In genomic region chr2:47782557-47783490, GRCh38 we compare ENCODE assay signal across 1 cellular context.
TF ChIP-seq lines count a peak whose summit lies in the region.

MSH6 (plus strand) TSS chr2:47783145; CDS start chr2:47783234, 89 bp downstream.

TF ChIP-seq in GM12878, 131 proteins besides CTCF, POLR2A, EP300 and RAD21 (continued from another document and continues in another):
- TF ChIP-seq NKRF (conservative IDR thresholded peaks at IDR 0.05): peak; percentile 81
- TF ChIP-seq EED (IDR thresholded peaks at IDR 0.05; ENCODE audit: low read depth): peak; percentile 36; the same call in 1 of the 2 replicates
- no peak for TF ChIP-seq CEBPB (IDR thresholded peaks at IDR 0.05; ENCODE audit: borderline replicate concordance in 1 of 2, low read depth in 2 of 2, low read length in 2 of 2)
- 0 out of 2 replicates have a peak, but pooled peaks have one; percentile 8 for TF ChIP-seq IRF3 (IDR thresholded peaks at IDR 0.05)
- TF ChIP-seq FOXM1 (IDR thresholded peaks at IDR 0.05; ENCODE audit: low read depth, low read length): no peak
- no peak for TF ChIP-seq MTA2 (IDR thresholded peaks at IDR 0.05; ENCODE audit: low read depth)
- no peak for TF ChIP-seq REST (IDR thresholded peaks at IDR 0.05; ENCODE audit: low read depth, low read length)
- TF ChIP-seq YBX1 (IDR thresholded peaks at IDR 0.05): no peak
- no peak; the same call in 1 of the 2 replicates for TF ChIP-seq MXI1 (IDR thresholded peaks at IDR 0.05; ENCODE audit: low read depth, low read length)
- TF ChIP-seq ZNF687 (IDR thresholded peaks at IDR 0.05): peak; percentile 70
- no peak for TF ChIP-seq TCF3 (IDR thresholded peaks at IDR 0.05; ENCODE audit: borderline replicate concordance, insufficient read depth, low read depth, low read length)
- no peak for TF ChIP-seq CHD1 (IDR thresholded peaks at IDR 0.05; ENCODE audit: low read depth, low read length)
- no peak for TF ChIP-seq HDGF (IDR thresholded peaks at IDR 0.05)
- no peak for TF ChIP-seq RELA (IDR thresholded peaks at IDR 0.05; ENCODE audit: borderline replicate concordance, partially characterized antibody)
- TF ChIP-seq WRNIP1 (IDR thresholded peaks at IDR 0.05; ENCODE audit: borderline replicate concordance, low read depth, low read length): no peak
- TF ChIP-seq SMARCA5 (IDR thresholded peaks at IDR 0.05): peak; percentile 24; the same call in 1 of the 2 replicates
- no peak for TF ChIP-seq KAT2A (conservative IDR thresholded peaks at IDR 0.05; ENCODE audit: control insufficient read depth, low read depth, low read length)
- TF ChIP-seq ELK1 (IDR thresholded peaks at IDR 0.05; ENCODE audit: low read depth, low read length): no peak
- TF ChIP-seq NFXL1 (IDR thresholded peaks at IDR 0.05; ENCODE audit: borderline replicate concordance): no peak
- peak; percentile 17; the same call in 1 of the 2 replicates for TF ChIP-seq TCF12 (IDR thresholded peaks at IDR 0.05; ENCODE audit: low read depth, low read length)
- TF ChIP-seq, protein P1, sequence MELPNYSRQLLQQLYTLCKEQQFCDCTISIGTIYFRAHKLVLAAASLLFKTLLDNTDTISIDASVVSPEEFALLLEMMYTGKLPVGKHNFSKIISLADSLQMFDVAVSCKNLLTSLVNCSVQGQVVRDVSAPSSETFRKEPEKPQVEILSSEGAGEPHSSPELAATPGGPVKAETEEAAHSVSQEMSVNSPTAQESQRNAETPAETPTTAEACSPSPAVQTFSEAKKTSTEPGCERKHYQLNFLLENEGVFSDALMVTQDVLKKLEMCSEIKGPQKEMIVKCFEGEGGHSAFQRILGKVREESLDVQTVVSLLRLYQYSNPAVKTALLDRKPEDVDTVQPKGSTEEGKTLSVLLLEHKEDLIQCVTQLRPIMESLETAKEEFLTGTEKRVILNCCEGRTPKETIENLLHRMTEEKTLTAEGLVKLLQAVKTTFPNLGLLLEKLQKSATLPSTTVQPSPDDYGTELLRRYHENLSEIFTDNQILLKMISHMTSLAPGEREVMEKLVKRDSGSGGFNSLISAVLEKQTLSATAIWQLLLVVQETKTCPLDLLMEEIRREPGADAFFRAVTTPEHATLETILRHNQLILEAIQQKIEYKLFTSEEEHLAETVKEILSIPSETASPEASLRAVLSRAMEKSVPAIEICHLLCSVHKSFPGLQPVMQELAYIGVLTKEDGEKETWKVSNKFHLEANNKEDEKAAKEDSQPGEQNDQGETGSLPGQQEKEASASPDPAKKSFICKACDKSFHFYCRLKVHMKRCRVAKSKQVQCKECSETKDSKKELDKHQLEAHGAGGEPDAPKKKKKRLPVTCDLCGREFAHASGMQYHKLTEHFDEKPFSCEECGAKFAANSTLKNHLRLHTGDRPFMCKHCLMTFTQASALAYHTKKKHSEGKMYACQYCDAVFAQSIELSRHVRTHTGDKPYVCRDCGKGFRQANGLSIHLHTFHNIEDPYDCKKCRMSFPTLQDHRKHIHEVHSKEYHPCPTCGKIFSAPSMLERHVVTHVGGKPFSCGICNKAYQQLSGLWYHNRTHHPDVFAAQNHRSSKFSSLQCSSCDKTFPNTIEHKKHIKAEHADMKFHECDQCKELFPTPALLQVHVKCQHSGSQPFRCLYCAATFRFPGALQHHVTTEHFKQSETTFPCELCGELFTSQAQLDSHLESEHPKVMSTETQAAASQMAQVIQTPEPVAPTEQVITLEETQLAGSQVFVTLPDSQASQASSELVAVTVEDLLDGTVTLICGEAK (IDR thresholded peaks at IDR 0.05; ENCODE audit: borderline replicate concordance): no peak
- no peak for TF ChIP-seq ZNF622 (IDR thresholded peaks at IDR 0.05)
- TF ChIP-seq IKZF2 (IDR thresholded peaks at IDR 0.05): peak; percentile 41 to 58; a peak in 3 of 4 replicates
- TF ChIP-seq E2F4 (IDR thresholded peaks at IDR 0.05; ENCODE audit: low read depth, low read length): peak; percentile 83
- TF ChIP-seq, protein P2, sequence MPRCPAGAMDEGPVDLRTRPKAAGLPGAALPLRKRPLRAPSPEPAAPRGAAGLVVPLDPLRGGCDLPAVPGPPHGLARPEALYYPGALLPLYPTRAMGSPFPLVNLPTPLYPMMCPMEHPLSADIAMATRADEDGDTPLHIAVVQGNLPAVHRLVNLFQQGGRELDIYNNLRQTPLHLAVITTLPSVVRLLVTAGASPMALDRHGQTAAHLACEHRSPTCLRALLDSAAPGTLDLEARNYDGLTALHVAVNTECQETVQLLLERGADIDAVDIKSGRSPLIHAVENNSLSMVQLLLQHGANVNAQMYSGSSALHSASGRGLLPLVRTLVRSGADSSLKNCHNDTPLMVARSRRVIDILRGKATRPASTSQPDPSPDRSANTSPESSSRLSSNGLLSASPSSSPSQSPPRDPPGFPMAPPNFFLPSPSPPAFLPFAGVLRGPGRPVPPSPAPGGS (IDR thresholded peaks at IDR 0.05; ENCODE audit: borderline replicate concordance, insufficient read depth, low read depth, low read length, poor library complexity, severe bottlenecking): peak; percentile 17
- peak; percentile 62; the same call in 1 of the 2 replicates for TF ChIP-seq ASH2L (IDR thresholded peaks at IDR 0.05; ENCODE audit: borderline replicate concordance, low read depth)
- no peak for TF ChIP-seq GABPA (IDR thresholded peaks at IDR 0.05; ENCODE audit: low read depth)
- TF ChIP-seq POLR2AphosphoS5 (IDR thresholded peaks at IDR 0.05; ENCODE audit: low read length): peak; percentile 77
- TF ChIP-seq DPF2 (IDR thresholded peaks at IDR 0.05): peak; percentile 89; the same call in 1 of the 2 replicates
- TF ChIP-seq MEF2A (IDR thresholded peaks at IDR 0.05; ENCODE audit: insufficient read depth, low read depth, low read length): no peak
- TF ChIP-seq IKZF1 (conservative IDR thresholded peaks at IDR 0.05): peak; percentile 88
- TF ChIP-seq LARP7 (IDR thresholded peaks at IDR 0.05): peak; percentile 79; the same call in 1 of the 2 replicates
- no peak for TF ChIP-seq SREBF1 (IDR thresholded peaks at IDR 0.05; ENCODE audit: low read length)
- TF ChIP-seq YY1 (IDR thresholded peaks at IDR 0.05; ENCODE audit: low read depth, low read length): peak; percentile 10
